Comparison of ENCODE assay signal across 23 cellular contexts in the genomic region with DNA sequence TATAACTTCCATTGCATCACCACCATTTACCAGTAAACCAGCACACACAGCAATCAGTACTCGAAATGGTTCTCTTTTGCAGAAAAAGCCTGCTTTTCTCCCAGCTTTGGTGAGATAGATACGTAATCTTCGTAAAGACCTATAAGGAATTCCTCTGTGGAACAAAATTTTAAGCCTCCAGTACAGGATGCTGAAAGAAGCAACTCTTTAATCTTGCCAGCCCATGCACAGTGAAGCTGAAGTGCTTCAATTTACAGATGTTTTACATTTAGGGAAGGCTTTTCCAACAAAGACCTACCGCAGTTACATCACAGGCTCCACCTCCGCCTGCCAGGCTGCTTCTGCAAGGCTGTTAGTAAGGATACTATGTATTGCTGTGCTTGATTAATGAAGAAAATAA. TPM values are rescaled to one million over a fixed set of nuclear protein-coding genes. Genes with fewer than 3 reads are reported as not detected.
DNase-seq lines count a peak whose midpoint lies in the region; ATAC-seq and TF ChIP-seq lines count a peak whose summit lies in the region.
"Had no signal": no experiment of that assay in that cellular context is flagged by ENCODE, and none has a peak within 500 bp of the region (broad histone marks: within the 10 kb centered on the region; RNA-seq: fewer than 3 reads in every experiment).

No MANE protein-coding gene starts in this region.

- ATAC-seq in HG03039 (IDR thresholded peaks at IDR 0.05; ENCODE audit: unreplicated experiment) (no peak), GM19035 (IDR thresholded peaks at IDR 0.05; ENCODE audit: unreplicated experiment) (no peak)
- ATAC-seq: left ventricle myocardium superior had no signal

- no peaks in the 10 kb centered on the region for H3K9me2 ChIP-seq in MM.1S (replicated peaks; ENCODE audit: insufficient read depth, low read length)

- no peak overlapping the region for H3K4me3 ChIP-seq in CD8-positive, alpha-beta memory T cell (ENCODE audit: low read length)
- H3K4me3 ChIP-seq in SK-N-MC (peak overlapping the region; percentile 80), MM.1S (ENCODE audit: low read length) (no peak overlapping the region)

- POLR2A ChIA-PET in CD8-positive, alpha-beta memory T cell (lab: Charles Lee), result no interaction called here

- peaks cover 25% of the 10 kb centered on the region for H3K27me3 ChIP-seq in CD8-positive, alpha-beta memory T cell (ENCODE audit: insufficient read depth, low read length, poor library complexity, severe bottlenecking)
- H3K27me3 ChIP-seq in MM.1S (replicated peaks; ENCODE audit: insufficient read depth, low read length), result no peaks in the 10 kb centered on the region
- H3K27me3 ChIP-seq: ascending aorta had no signal

- H3K79me2 ChIP-seq in MM.1S (ENCODE audit: low read length), result no peaks in the 10 kb centered on the region

- no peak overlapping the region for H3K27ac ChIP-seq in CD8-positive, alpha-beta memory T cell (ENCODE audit: low read depth, low read length)
- H3K27ac ChIP-seq in SK-N-MC (peak overlapping the region; percentile 68), MM.1S (ENCODE audit: low read length) (no peak overlapping the region)
- H3K27ac ChIP-seq: ascending aorta, coronary artery, KMS-11 had no signal

- TF ChIP-seq CTCF in neural crest cell (conservative IDR thresholded peaks at IDR 0.05) (no peak), MM.1S (IDR thresholded peaks at IDR 0.05; ENCODE audit: low read length) (no peak)

- no peaks in the 10 kb centered on the region for H3K36me3 ChIP-seq in CD8-positive, alpha-beta memory T cell (ENCODE audit: insufficient read depth, low read length)
- H3K36me3 ChIP-seq in SK-N-MC (ENCODE audit: insufficient read depth, low read length), result no peaks in the 10 kb centered on the region
- H3K36me3 ChIP-seq in MM.1S (replicated peaks; ENCODE audit: insufficient read depth, low read length), result no peaks in the 10 kb centered on the region
- H3K36me3 ChIP-seq: ascending aorta had no signal

- peaks cover 24 to 34% (median 30%) of the 10 kb centered on the region in 3 donors for H3K4me1 Mint-ChIP-seq in CD8-positive, alpha-beta memory T cell
- H3K4me1 Mint-ChIP-seq in neural crest cell, result peaks cover 11% of the 10 kb centered on the region

- H3K27ac Mint-ChIP-seq in CD8-positive, alpha-beta memory T cell, result peak overlapping the region in 1 of 8 donors; percentile 30
- no peak overlapping the region for H3K27ac Mint-ChIP-seq in neural crest cell (ENCODE audit: unreplicated experiment)
- H3K27ac Mint-ChIP-seq: progenitor cell of endocrine pancreas, T-helper 17 cell had no signal

- H3F3A ChIP-seq in MM.1S (ENCODE audit: insufficient read depth, low read length), result no peaks in the 10 kb centered on the region

- peaks cover 9% of the 10 kb centered on the region for H3K4me1 ChIP-seq in CD8-positive, alpha-beta memory T cell (ENCODE audit: insufficient read depth, low read length)
- H3K4me1 ChIP-seq in MM.1S (ENCODE audit: low read length), result no peaks in the 10 kb centered on the region

- no peak for DNase-seq in CD8-positive, alpha-beta memory T cell
- DNase-seq in SK-N-MC (ENCODE audit: low read depth, low spot score) (peak; percentile 77), fibroblast of peridontal ligament (ENCODE audit: extremely low read depth) (peak; percentile 15), neural crest cell (ENCODE audit: low read depth, low spot score) (no peak), LoVo (ENCODE audit: low spot score) (no peak), MM.1S (no peak)
- DNase-seq: activated CD4-positive, CD25-positive, alpha-beta regulatory T cell treated with anti-CD3 and anti-CD28 coated beads, Interleukin-2, amount 50 U/mL, for 72 hours; activated effector memory CD4-positive, alpha-beta T cell treated with anti-CD3 and anti-CD28 coated beads, Interleukin-2, amount 50 U/mL, for 16 hours; Calu3; foreskin melanocyte; left ventricle myocardium superior; NCI-H2171; NCI-H748 treated with DMSO at 0.1 percent for 48 hours; OCI-M1; SHP77 treated with DMSO at 0.1 percent for 48 hours; stimulated activated CD4-positive, alpha-beta T cell treated with anti-CD3 and anti-CD28 coated beads, Interleukin-4, amount 100 ng/mL, for 4 hours; T-helper 17 cell had no signal

- CTCF ChIA-PET in CD8-positive, alpha-beta memory T cell (lab: Charles Lee), result no interaction called here

- no peak overlapping the region for H3K4me2 ChIP-seq in MM.1S (ENCODE audit: low read depth, low read length)
- H3K4me2 ChIP-seq: KMS-11 had no signal

- H3K27me3 Mint-ChIP-seq in CD8-positive, alpha-beta memory T cell, result peaks cover 49 to 82% of the 10 kb centered on the region in 2 donors
- peaks cover 99% of the 10 kb centered on the region for H3K27me3 Mint-ChIP-seq in neural crest cell (ENCODE audit: low read depth)

- no peaks in the 10 kb centered on the region for H3K9me3 ChIP-seq in CD8-positive, alpha-beta memory T cell (ENCODE audit: low read length)
- no peaks in the 10 kb centered on the region for H3K9me3 ChIP-seq in SK-N-MC (ENCODE audit: low read depth, low read length)
- H3K9me3 ChIP-seq in MM.1S (replicated peaks; ENCODE audit: insufficient read depth, low read length), result no peaks in the 10 kb centered on the region
- H3K9me3 ChIP-seq: ascending aorta had no signal

- H3K36me3 Mint-ChIP-seq in CD8-positive, alpha-beta memory T cell, result no peaks in the 10 kb centered on the region
- no peaks in the 10 kb centered on the region for H3K36me3 Mint-ChIP-seq in neural crest cell (ENCODE audit: low read depth)

- H3K4me3 Mint-ChIP-seq in CD8-positive, alpha-beta memory T cell, result peak overlapping the region in 5 of 7 donors; percentile 1 to 86 (median 13)
- peak overlapping the region; percentile 86 for H3K4me3 Mint-ChIP-seq in neural crest cell

- H3K9me3 Mint-ChIP-seq in CD8-positive, alpha-beta memory T cell, result peaks cover 0 to 2% (median 0%) of the 10 kb centered on the region in 5 donors
- H3K9me3 Mint-ChIP-seq in neural crest cell, result no peaks in the 10 kb centered on the region

- no peak overlapping the region for H3K9ac ChIP-seq in SK-N-MC (ENCODE audit: insufficient read length)
- H3K9ac ChIP-seq in MM.1S (ENCODE audit: low read length), result no peak overlapping the region
- H3K9ac ChIP-seq: KMS-11 had no signal

- no peaks in the 10 kb centered on the region for H4K20me1 ChIP-seq in MM.1S (ENCODE audit: insufficient read depth, low read length)

- no peak overlapping the region for H2AFZ ChIP-seq in MM.1S (ENCODE audit: low read length)

RNA-seq across cellular contexts. Expression of gene ELMOD1, which starts 1.9 kb away (rescaled TPM):
- total RNA-seq in CD8-positive, alpha-beta memory T cell, result not detected
- not detected for polyA plus RNA-seq in CD8-positive, alpha-beta memory T cell
- total RNA-seq in neural crest cell, result 0.40 and 0.43 TPM in 2 replicates
- total RNA-seq: ascending aorta, T-helper 17 cell had no signal

RNA-seq across cellular contexts. Expression of gene ALKBH8, which starts 27.3 kb away (rescaled TPM):
- total RNA-seq in CD8-positive, alpha-beta memory T cell, result 10 to 100 TPM; 19.0 to 19.8 TPM
- 8.3 TPM for polyA plus RNA-seq in CD8-positive, alpha-beta memory T cell
- total RNA-seq in neural crest cell, result 11.0 and 13.4 TPM in 2 replicates

Comparison
In these comparisons a context has a peak if more than half of its experiments do, and no peak if none do; other contexts are left out.
1. DNase-seq: peak in SK-N-MC (single experiment) and fibroblast of peridontal ligament (single experiment); none in CD8-positive, alpha-beta memory T cell (0 of 5), neural crest cell (single experiment), LoVo (single experiment) and MM.1S (single experiment).